In the genomic region with DNA sequence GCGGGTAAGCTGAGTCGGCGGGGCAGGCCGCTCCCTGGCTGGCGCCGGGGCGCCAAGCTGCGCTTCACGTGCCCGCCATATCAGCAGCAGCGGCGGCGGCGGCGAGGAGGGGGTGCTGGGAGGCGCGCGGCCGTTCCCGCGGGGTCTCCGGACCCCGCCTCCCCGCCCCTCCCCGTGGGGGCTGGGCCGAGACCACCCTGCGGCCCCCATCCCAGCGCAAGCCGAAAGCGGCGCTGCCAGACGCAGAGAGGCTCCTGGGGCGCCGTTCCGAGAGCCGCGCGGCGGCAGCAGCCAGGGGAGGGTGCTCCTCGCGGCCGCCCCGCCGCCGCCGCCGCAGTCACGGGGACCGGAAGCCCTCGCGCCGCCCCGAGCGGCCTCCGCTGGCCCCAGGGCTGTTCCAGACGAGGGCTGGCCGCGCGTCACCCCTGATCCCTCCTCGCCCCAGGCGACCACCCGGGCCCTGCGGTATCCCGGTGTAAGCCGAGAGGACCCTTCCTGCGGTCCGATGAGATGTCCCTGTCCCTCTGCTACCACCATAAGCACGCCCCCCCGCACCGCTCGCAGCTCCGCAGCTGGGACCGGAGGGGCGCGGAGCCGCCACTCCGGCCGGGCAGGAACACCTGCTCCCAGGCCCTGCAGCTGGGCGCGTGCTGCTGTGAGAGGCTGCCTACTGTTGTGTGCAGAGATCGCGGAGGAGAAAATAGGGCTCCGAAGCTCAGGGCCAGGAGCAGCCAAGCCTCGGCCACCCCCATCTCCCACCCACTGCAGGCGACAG, we compare ENCODE assay signal across 8 cellular contexts. TPM values are rescaled to one million over a fixed set of nuclear protein-coding genes. Genes with fewer than 3 reads are reported as not detected.
DNase-seq lines count a peak whose midpoint lies in the region; ATAC-seq and TF ChIP-seq lines count a peak whose summit lies in the region.

No MANE protein-coding gene starts in this region.

- TF ChIP-seq CTCF in Peyer's patch (IDR thresholded peaks at IDR 0.05) (no peak), chondrocyte (IDR thresholded peaks at IDR 0.05) (no peak), transverse colon (IDR thresholded peaks at IDR 0.05) (no peak)

- DNase-seq in DMS 273 treated with DMSO at 0.1 percent for 48 hours (lab: John Stamatoyannopoulos, UW) (peak; percentile 54), Peyer's patch (peak; percentile 35 to 74 (median 72)), chondrocyte (ENCODE audit: low spot score) (no peak), lung microvascular endothelial cell (ENCODE audit: low read depth in 2 of 2) (peak; percentile 44 to 46), transverse colon (peak; percentile 57)

- H3K9me3 Mint-ChIP-seq in chondrocyte (ENCODE audit: low read depth) = no peaks in the 10 kb centered on the region

- peak overlapping the region; percentile 43 to 67 (median 57) for H3K4me3 ChIP-seq in Peyer's patch
- peak overlapping the region; percentile 44 to 65 (median 49) for H3K4me3 ChIP-seq in transverse colon

- H3K4me3 Mint-ChIP-seq in chondrocyte (ENCODE audit: unreplicated experiment) = peak overlapping the region; percentile 61

- peaks cover 25% of the 10 kb centered on the region for H3K4me1 Mint-ChIP-seq in chondrocyte (ENCODE audit: low read depth)

- H3K36me3 ChIP-seq in Peyer's patch (no peaks in the 10 kb centered on the region), transverse colon (no peaks in the 10 kb centered on the region)

- H3K27me3 ChIP-seq in Peyer's patch (no peaks in the 10 kb centered on the region), transverse colon (no peaks in the 10 kb centered on the region)

- H3K27ac Mint-ChIP-seq in chondrocyte (ENCODE audit: unreplicated experiment) = no peak overlapping the region

- ATAC-seq in GM21576 (IDR thresholded peaks at IDR 0.05; ENCODE audit: unreplicated experiment) (peak; percentile 35), HG03025 (IDR thresholded peaks at IDR 0.05; ENCODE audit: low FRiP score, unreplicated experiment) (no peak), GM21360 (IDR thresholded peaks at IDR 0.05; ENCODE audit: unreplicated experiment) (no peak)

- in situ Hi-C loops in transverse colon (cut with MboI; ENCODE audit: low pct_ligation_motif_present in 1 of 4, low pct_unique_long_range_greater_than_20kb in 1 of 4, low sequenced_read_pairs in 3 of 4) = no loop called here

- whole genome bisulfite sequencing in transverse colon (ENCODE audit: low coverage in 1 of 2), 2 donors = 28% methylated on average over 37 of the region's 85 CpGs; no CpG with 5 or more reads in 1 of the 2 donors

- TF ChIP-seq POLR2A in Peyer's patch (IDR thresholded peaks at IDR 0.05) (no peak), transverse colon (IDR thresholded peaks at IDR 0.05) (no peak)

- no peak for TF ChIP-seq EP300 in transverse colon (IDR thresholded peaks at IDR 0.05; ENCODE audit: low read depth)

- H3K27me3 Mint-ChIP-seq in chondrocyte (ENCODE audit: low read depth) = no peaks in the 10 kb centered on the region

- H3K36me3 Mint-ChIP-seq in chondrocyte (ENCODE audit: low read depth) = no peaks in the 10 kb centered on the region

- H3K9me3 ChIP-seq in Peyer's patch = no peaks in the 10 kb centered on the region
- no peaks in the 10 kb centered on the region for H3K9me3 ChIP-seq in transverse colon

- intact Hi-C loops in transverse colon (cut with DNase I; ENCODE audit: low total_unique reads) = no loop called here

- H3K27ac ChIP-seq in Peyer's patch = peak overlapping the region; percentile 80 to 96 (median 88)
- H3K27ac ChIP-seq in transverse colon = peak overlapping the region; percentile 91 to 96 (median 94)

- H3K4me1 ChIP-seq in Peyer's patch (peaks cover 0 to 18% (median 9%) of the 10 kb centered on the region in 4 donors), transverse colon (peaks cover 6 to 42% (median 28%) of the 10 kb centered on the region in 4 donors)

RNA-seq across cellular contexts. Expression of gene BCOR, which starts 7.4 kb away (rescaled TPM):
- 10 to 100 TPM; 19.8 to 32.2 (median 26.0) TPM for total RNA-seq in Peyer's patch
- 10.8 to 19.0 TPM (median 11.0 TPM) in 3 replicates for total RNA-seq in chondrocyte
- 8.1 and 16.1 TPM in 2 replicates for total RNA-seq in lung microvascular endothelial cell
- 10 to 100 TPM; 17.9 to 27.8 (median 20.4) TPM for total RNA-seq in transverse colon
